Comparison of ENCODE assay signal across 25 cellular contexts in genomic region chr20:51020657-51021056, GRCh38. TPM values are rescaled to one million over a fixed set of nuclear protein-coding genes. Genes with fewer than 3 reads are reported as not detected.
DNase-seq lines count a peak whose midpoint lies in the region; ATAC-seq, FAIRE-seq and TF ChIP-seq lines count a peak whose summit lies in the region.
"Had no signal": no experiment of that assay in that cellular context is flagged by ENCODE, and none has a peak within 500 bp of the region (broad histone marks: within the 10 kb centered on the region; RNA-seq: fewer than 3 reads in every experiment).

No MANE protein-coding gene starts in this region.

- H3K4me3 ChIP-seq in cardiac muscle cell (peak overlapping the region; percentile 60), heart right ventricle (no peak overlapping the region), astrocyte of the cerebellum (ENCODE audit: low read depth, low read length) (peak overlapping the region; percentile 68), keratinocyte (ENCODE audit: control insufficient read depth in 2 of 3, extremely low read depth in 1 of 3, insufficient read depth in 2 of 3, low read depth in 1 of 3, low read length in 3 of 3) (no peak overlapping the region), BE2C (ENCODE audit: low read depth, low read length) (no peak overlapping the region)
- H3K4me3 ChIP-seq: ascending aorta, GM12878 had no signal

- H3K79me2 ChIP-seq in keratinocyte (ENCODE audit: control insufficient read depth, insufficient read depth, low read length), result no peaks in the 10 kb centered on the region

- dilution Hi-C loops in keratinocyte (cut with MboI; ENCODE audit: extremely low pct_ligation_motif_present, low sequenced_read_pairs), result no loop called here

- DNase-seq in cardiac muscle cell (ENCODE audit: low read depth in 1 of 2, low spot score in 1 of 2) (no peak), heart right ventricle (no peak), astrocyte of the cerebellum (ENCODE audit: low read depth) (no peak), keratinocyte (ENCODE audit: low read depth, low spot score) (no peak), CD14-positive monocyte (ENCODE audit: low spot score) (no peak), HPDE6-E6E7 (ENCODE audit: extremely low spot score) (no peak), BE2C (no peak), GOT3 (lab: John Stamatoyannopoulos, UW) (no peak)
- DNase-seq: activated CD8-positive, alpha-beta T cell treated with anti-CD3 and anti-CD28 coated beads for 36 hours; activated naive CD4-positive, alpha-beta T cell treated with anti-CD3 and anti-CD28 coated beads, Interleukin-2, amount 50 U/mL, for 16 hours; activated T-cell treated with anti-CD3 and anti-CD28 coated beads, Interleukin-2, amount 50 U/mL, for 72 hours; CD8-positive, alpha-beta T cell; glutamatergic neuron; immature natural killer cell; NCI-H2029 treated with DMSO at 0.1 percent for 48 hours; NCI-H510A; NK-92 treated with Interleukin-12 subunit alpha and Interleukin-12 subunit beta, amount 100 ng/mL, for 24 hours; occipital lobe; stimulated activated CD4-positive, alpha-beta T cell treated with anti-CD3 and anti-CD28 coated beads, Interleukin-12 subunit alpha, Interleukin-12 subunit beta, amount 100 ng/mL, for 4 hours; stimulated activated CD8-positive, alpha-beta memory T cell treated with anti-CD3 and anti-CD28 coated beads, Interleukin-4, amount 100 ng/mL, for 48 hours had no signal

- H3K36me3 Mint-ChIP-seq in CD14-positive monocyte, result no peaks in the 10 kb centered on the region
- H3K36me3 Mint-ChIP-seq: CD8-positive, alpha-beta T cell; immature natural killer cell had no signal

- peaks cover 55 to 69% (median 64%) of the 10 kb centered on the region in 3 donors for H3K27me3 Mint-ChIP-seq in CD14-positive monocyte (ENCODE audit: low read depth in 3 of 3)

- H3K9me3 ChIP-seq in cardiac muscle cell (ENCODE audit: low read depth), result no peaks in the 10 kb centered on the region
- no peaks in the 10 kb centered on the region for H3K9me3 ChIP-seq in heart right ventricle
- H3K9me3 ChIP-seq in keratinocyte (ENCODE audit: control insufficient read depth, low read depth, low read length), result no peaks in the 10 kb centered on the region
- no peaks in the 10 kb centered on the region for H3K9me3 ChIP-seq in BE2C
- H3K9me3 ChIP-seq: ascending aorta had no signal

- no peak for ATAC-seq in heart right ventricle
- ATAC-seq: activated CD8-positive, alpha-beta T cell treated with anti-CD3 and anti-CD28 coated beads for 36 hours; activated T-cell treated with anti-CD3 and anti-CD28 coated beads, Interleukin-2, amount 50 U/mL, for 72 hours; CD8-positive, alpha-beta T cell; GM12878 had no signal

- no peak overlapping the region for H3K27ac Mint-ChIP-seq in CD14-positive monocyte
- H3K27ac Mint-ChIP-seq: activated CD8-positive, alpha-beta T cell treated with anti-CD3 and anti-CD28 coated beads for 36 hours; activated T-cell treated with anti-CD3 and anti-CD28 coated beads, Interleukin-2, amount 50 U/mL, for 72 hours; CD8-positive, alpha-beta T cell; immature natural killer cell had no signal

- FAIRE-seq in keratinocyte (lab: Jason Lieb, UNC), result no peak
- FAIRE-seq: colon, endometrium, GM12878 had no signal

- H3K4me1 ChIP-seq in cardiac muscle cell (ENCODE audit: low read depth), result peaks cover 33% of the 10 kb centered on the region
- H3K4me1 ChIP-seq in heart right ventricle, result peaks cover 2 to 17% (median 14%) of the 10 kb centered on the region in 9 donors
- H3K4me1 ChIP-seq in keratinocyte (ENCODE audit: control insufficient read depth, extremely low read depth, insufficient read depth, low read length), result peaks cover 17% of the 10 kb centered on the region
- H3K4me1 ChIP-seq in BE2C, result no peaks in the 10 kb centered on the region

- no peak overlapping the region for H3K9ac ChIP-seq in keratinocyte (ENCODE audit: control insufficient read depth, extremely low read depth, insufficient read depth, low read length)
- H3K9ac ChIP-seq: KMS-11 had no signal

- no peak overlapping the region for H3K27ac ChIP-seq in cardiac muscle cell
- no peak overlapping the region for H3K27ac ChIP-seq in heart right ventricle
- no peak overlapping the region for H3K27ac ChIP-seq in keratinocyte (ENCODE audit: control insufficient read depth, insufficient read depth, low read length)
- H3K27ac ChIP-seq: ascending aorta, KMS-11 had no signal

- H3K9me3 Mint-ChIP-seq in CD14-positive monocyte, result peaks cover 0 to 11% (median 0%) of the 10 kb centered on the region in 7 donors
- H3K9me3 Mint-ChIP-seq: activated CD8-positive, alpha-beta T cell treated with anti-CD3 and anti-CD28 coated beads for 36 hours; activated T-cell treated with anti-CD3 and anti-CD28 coated beads, Interleukin-2, amount 50 U/mL, for 72 hours; CD8-positive, alpha-beta T cell; immature natural killer cell had no signal

- 63% methylated on average over 6 of the region's 6 CpGs for WGBS in heart right ventricle, 2 donors

- H4K20me1 ChIP-seq in keratinocyte (ENCODE audit: control insufficient read depth, extremely low read depth, insufficient read depth, low read length), result no peaks in the 10 kb centered on the region

- peak overlapping the region in 1 of 2 donors; percentile 62 for H3K4me3 Mint-ChIP-seq in CD14-positive monocyte
- H3K4me3 Mint-ChIP-seq: activated T-cell treated with anti-CD3 and anti-CD28 coated beads, Interleukin-2, amount 50 U/mL, for 72 hours; CD8-positive, alpha-beta T cell had no signal

- H3K27me3 ChIP-seq in cardiac muscle cell (peaks cover 5% of the 10 kb centered on the region), heart right ventricle (peaks cover 12 to 82% (median 61%) of the 10 kb centered on the region in 7 donors), keratinocyte (ENCODE audit: control insufficient read depth, extremely low read depth, insufficient read depth, low read length) (peaks cover 23% of the 10 kb centered on the region), BE2C (peaks cover 28% of the 10 kb centered on the region)

- peaks cover 22% of the 10 kb centered on the region for H3K4me1 Mint-ChIP-seq in CD14-positive monocyte

- peaks cover 3% of the 10 kb centered on the region for H3K9me1 ChIP-seq in keratinocyte (ENCODE audit: control insufficient read depth, extremely low read depth, insufficient read depth, low read length)

- peak overlapping the region; percentile 6 for H3K4me2 ChIP-seq in keratinocyte (ENCODE audit: control insufficient read depth, extremely low read depth, insufficient read depth, low read depth, low read length)
- H3K4me2 ChIP-seq: KMS-11 had no signal

- intact Hi-C loops in heart right ventricle (cut with DNase I) (no loop called here), CD14-positive monocyte (cut with micrococcal nuclease) (no loop called here)

- TF ChIP-seq CTCF in cardiac muscle cell (IDR thresholded peaks at IDR 0.05; ENCODE audit: low read depth, low read length) (no peak), heart right ventricle (IDR thresholded peaks at IDR 0.05) (no peak), astrocyte of the cerebellum (IDR thresholded peaks at IDR 0.05; ENCODE audit: low read depth, low read length, missing control alignments) (no peak), keratinocyte (optimal IDR thresholded peaks at IDR 0.05 in 1 of 3, IDR thresholded peaks at IDR 0.05 in 1 of 3, conservative IDR thresholded peaks at IDR 0.05 in 1 of 3; ENCODE audit: extremely low read depth in 1 of 3, insufficient read depth in 2 of 3, low read length in 3 of 3) (no peak), CD14-positive monocyte (IDR thresholded peaks at IDR 0.05) (no peak), BE2C (IDR thresholded peaks at IDR 0.05; ENCODE audit: low read depth, low read length) (no peak)

- H3K36me3 ChIP-seq in cardiac muscle cell (no peaks in the 10 kb centered on the region), heart right ventricle (no peaks in the 10 kb centered on the region), keratinocyte (ENCODE audit: control insufficient read depth in 2 of 2, extremely low read depth in 1 of 2, insufficient read depth in 2 of 2, low read length in 2 of 2) (no peaks in the 10 kb centered on the region), BE2C (no peaks in the 10 kb centered on the region)
- H3K36me3 ChIP-seq: ascending aorta had no signal

- no peak overlapping the region for H2AFZ ChIP-seq in keratinocyte (ENCODE audit: control insufficient read depth, low read length)

- in situ Hi-C loops in astrocyte of the cerebellum (cut with HindIII; ENCODE audit: low sequenced_read_pairs), result loop anchor here (5.0 to 10.0 kb wide), 2 partner anchors 67 to 574 kb away; no protein-coding TSS in a partner anchor

RNA-seq across cellular contexts. Expression of gene KCNG1, which starts 2.2 kb away (rescaled TPM):
- total RNA-seq in cardiac muscle cell (72.0 and 129 TPM in 2 replicates), heart right ventricle (under 1 TPM in 7 of 10 donors, not detected in 3; 0.15 to 0.56 (median 0.31) TPM)
- polyA plus RNA-seq in cardiac muscle cell (34.1 and 60.1 TPM in 2 replicates), heart right ventricle (under 1 TPM in 1 of 2 donors, not detected in 1; 0.99 TPM), keratinocyte (2.3 to 4.6 TPM (median 2.5 TPM) in 3 replicates), CD14-positive monocyte (not detected)
- 12.0 TPM for polyA plus RNA-seq in keratinocyte (2011; ENCODE audit: low read depth)
- polyA plus RNA-seq in keratinocyte (2011; cell fraction: cytosol; rRNA removed), result 3.1 and 4.9 TPM in 2 replicates
- polyA plus RNA-seq in keratinocyte (2011; cell fraction: nucleus; rRNA removed), result 3.8 and 4.3 TPM in 2 replicates
- 2.7 and 24.5 TPM in 2 replicates for polyA plus RNA-seq in keratinocyte (2012; ENCODE audit: low replicate concordance)
- polyA minus RNA-seq in keratinocyte, result 1.7 to 3.1 TPM (median 3.0 TPM) in 3 replicates
- 11.9 TPM for polyA minus RNA-seq in keratinocyte (2011; cell fraction: cytosol; rRNA and poly(A)+ RNA removed)
- 1.5 and 3.2 TPM in 2 replicates for polyA minus RNA-seq in keratinocyte (2011; cell fraction: nucleus; rRNA and poly(A)+ RNA removed)
- 89.3 TPM for polyA plus RNA-seq in BE2C (2012; ENCODE audit: insufficient read depth, insufficient read length, low read depth)
- total RNA-seq: CD8-positive, alpha-beta T cell; GM12878 had no signal
- polyA plus RNA-seq: GM12878, immature natural killer cell had no signal

Comparison
In these comparisons a context has a peak if more than half of its experiments do, and no peak if none do; other contexts are left out.
1. H3K4me3 ChIP-seq: peak in cardiac muscle cell (single experiment) and astrocyte of the cerebellum (single experiment); none in heart right ventricle (0 of 10), keratinocyte (0 of 3) and BE2C (single experiment).